33 cellular contexts compared by ENCODE assay signal in the genomic region with DNA sequence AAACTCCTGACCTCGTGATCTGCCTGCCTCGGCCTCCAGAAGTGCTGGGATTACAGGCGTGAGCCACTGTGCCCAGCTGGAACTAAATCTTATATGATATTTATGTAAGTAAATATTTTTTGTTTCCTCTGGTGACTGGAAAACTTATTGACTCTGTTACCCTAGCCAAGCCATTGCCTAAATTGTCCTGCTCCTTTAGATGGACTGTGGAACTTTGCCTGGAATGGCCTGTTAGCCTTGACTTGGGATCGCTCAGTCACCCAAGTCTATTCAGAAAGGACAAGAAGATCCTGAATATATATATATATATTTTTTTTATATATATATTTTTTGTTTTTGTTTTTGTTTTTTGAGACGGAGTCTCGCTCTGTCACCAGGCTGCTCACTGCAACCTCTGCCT.
A peak's percentile ranks its signal among the peaks of the same experiment; 100 is the strongest.
DNase-seq lines count a peak whose midpoint lies in the region; ATAC-seq and TF ChIP-seq lines count a peak whose summit lies in the region.
"Had no signal": no experiment of that assay in that cellular context is flagged by ENCODE, and none has a peak within 500 bp of the region (broad histone marks: within the 10 kb centered on the region; RNA-seq: fewer than 3 reads in every experiment).

No MANE protein-coding gene starts in this region.

- TF ChIP-seq POLR2A in uterus (IDR thresholded peaks at IDR 0.05) (no peak), suprapubic skin (IDR thresholded peaks at IDR 0.05) (no peak)

- peaks cover 0 to 6% of the 10 kb centered on the region in 2 donors for H3K4me1 ChIP-seq in lung (ENCODE audit: control insufficient read depth in 2 of 2, insufficient read depth in 2 of 2, low read length in 2 of 2)
- H3K4me1 ChIP-seq in uterus: no peaks in the 10 kb centered on the region
- no peaks in the 10 kb centered on the region for H3K4me1 ChIP-seq in suprapubic skin
- H3K4me1 ChIP-seq: BE2C had no signal

- TF ChIP-seq CTCF in dorsolateral prefrontal cortex (IDR thresholded peaks at IDR 0.05 in 54 of 56, conservative IDR thresholded peaks at IDR 0.05 in 2 of 56; ENCODE audit: low read depth in 1 of 56, partially characterized antibody in 56 of 56): no peak
- TF ChIP-seq CTCF in lung (IDR thresholded peaks at IDR 0.05; ENCODE audit: control extremely low read depth, extremely low read depth): no peak
- TF ChIP-seq CTCF in uterus (IDR thresholded peaks at IDR 0.05): no peak
- no peak for TF ChIP-seq CTCF in suprapubic skin (IDR thresholded peaks at IDR 0.05)

- no peak overlapping the region for H3K4me3 ChIP-seq in dorsolateral prefrontal cortex
- H3K4me3 ChIP-seq in lung: no peak overlapping the region
- H3K4me3 ChIP-seq in uterus: no peak overlapping the region
- H3K4me3 ChIP-seq in suprapubic skin: no peak overlapping the region
- H3K4me3 ChIP-seq: A549; BLaER1; BLaER1 treated with 17β-estradiol and CSF1 and Interleukin-3, amounts not matched to agents 10 nM and 100 nM had no signal

- ATAC-seq in left lobe of liver (peak; percentile 81), lung (ENCODE audit: insufficient read depth, low FRiP score) (no peak)
- ATAC-seq: CD8-positive, alpha-beta T cell had no signal

- intact Hi-C loops in dorsolateral prefrontal cortex (cut with DNase I) (no loop called here), uterus (cut with DNase I; ENCODE audit: low total_unique reads) (no loop called here)

- H3K27me3 ChIP-seq in dorsolateral prefrontal cortex: no peaks in the 10 kb centered on the region
- no peaks in the 10 kb centered on the region for H3K27me3 ChIP-seq in lung (ENCODE audit: control insufficient read depth, insufficient read depth)
- no peaks in the 10 kb centered on the region for H3K27me3 ChIP-seq in uterus
- H3K27me3 ChIP-seq in suprapubic skin: no peaks in the 10 kb centered on the region
- H3K27me3 ChIP-seq: BE2C; BLaER1; BLaER1 treated with 17β-estradiol and CSF1 and Interleukin-3, amounts not matched to agents 10 nM and 100 nM had no signal

- WGBS in lung, 2 donors: 82 to 98% methylated on average over 6 of the region's 6 CpGs
- 98% methylated on average over 6 of the region's 6 CpGs for WGBS in suprapubic skin

- DNase-seq in dorsolateral prefrontal cortex: no peak
- DNase-seq in left lobe of liver (ENCODE audit: low spot score): no peak
- peak; percentile 1 for DNase-seq in lung (ENCODE audit: low spot score)
- DNase-seq in substantia nigra (lab: John Stamatoyannopoulos, UW): no peak
- DNase-seq in activated naive CD4-positive, alpha-beta T cell treated with anti-CD3 and anti-CD28 coated beads, Interleukin-2, amount 50 U/mL, for 16 hours: no peak
- no peak for DNase-seq in uterus
- DNase-seq in NCI-H82 (lab: John Stamatoyannopoulos, UW): no peak
- no peak for DNase-seq in suprapubic skin (ENCODE audit: low spot score in 2 of 2)
- DNase-seq: 8988T; ACHN; AML-193; BE2C; C1 segment of cervical spinal cord; Caco-2; Calu3; CD4-positive, alpha-beta memory T cell; CD4-positive, alpha-beta T cell; CD4-positive, CD25-positive, alpha-beta regulatory T cell; CD8-positive, alpha-beta memory T cell; CD8-positive, alpha-beta T cell; COR-L47; DMS 273 treated with DMSO at 0.1 percent for 48 hours; DMS153; DMS53; DMS79; DMS79 treated with DMSO at 0.1 percent for 48 hours; DND-41; EL had no signal

- peaks cover 0 to 1% of the 10 kb centered on the region in 2 donors for H3K9me3 ChIP-seq in lung (ENCODE audit: control insufficient read depth in 2 of 2, insufficient read depth in 1 of 2, low read length in 1 of 2)
- H3K9me3 ChIP-seq in uterus: no peaks in the 10 kb centered on the region
- H3K9me3 ChIP-seq in suprapubic skin: no peaks in the 10 kb centered on the region
- H3K9me3 ChIP-seq: A549; BE2C; BLaER1; BLaER1 treated with 17β-estradiol and CSF1 and Interleukin-3, amounts not matched to agents 10 nM and 100 nM; Caco-2 had no signal

- no peak for TF ChIP-seq EP300 in suprapubic skin (IDR thresholded peaks at IDR 0.05)

- H3K27ac ChIP-seq in dorsolateral prefrontal cortex (peak overlapping the region in 34 of 59 donors; percentile 3 to 100 (median 90)), lung (ENCODE audit: low read depth in 1 of 2, low read length in 1 of 2) (no peak overlapping the region), substantia nigra (ENCODE audit: low read depth, low read length, poor library complexity, severe bottlenecking) (peak overlapping the region; percentile 67), uterus (no peak overlapping the region), suprapubic skin (no peak overlapping the region)
- H3K27ac ChIP-seq: 22Rv1; BLaER1; BLaER1 treated with 17β-estradiol and CSF1 and Interleukin-3, amounts not matched to agents 10 nM and 100 nM; C4-2B had no signal

- peaks cover 14 to 16% of the 10 kb centered on the region in 2 donors for H3K36me3 ChIP-seq in lung (ENCODE audit: control insufficient read depth in 2 of 2, insufficient read depth in 2 of 2, low read length in 2 of 2)
- H3K36me3 ChIP-seq in uterus: no peaks in the 10 kb centered on the region
- H3K36me3 ChIP-seq in suprapubic skin: peaks cover 37% of the 10 kb centered on the region

Comparison
In these comparisons a context has a peak if more than half of its experiments do, and no peak if none do; other contexts are left out.
1. H3K27ac ChIP-seq: peak in dorsolateral prefrontal cortex (34 of 59) and substantia nigra (single experiment); none in lung (0 of 2), uterus (0 of 2) and suprapubic skin (single experiment).